In genomic region chr18:48134609-48135008, GRCh38 we compare ENCODE assay signal across 1 cellular context.
TF ChIP-seq lines count a peak whose summit lies in the region.

No MANE protein-coding gene starts in this region.

TF ChIP-seq in H1, 55 proteins besides CTCF, POLR2A, EP300 and RAD21 (continued from another document):
- TF ChIP-seq RFX5 (IDR thresholded peaks at IDR 0.05; ENCODE audit: borderline replicate concordance, low read depth, low read length) (no peak), NANOG (IDR thresholded peaks at IDR 0.05; ENCODE audit: insufficient read depth, low read depth, low read length, poor library complexity, severe bottlenecking) (no peak), ASH2L (IDR thresholded peaks at IDR 0.05; ENCODE audit: low read length) (no peak), POU5F1 (IDR thresholded peaks at IDR 0.05; ENCODE audit: low read depth, low read length) (no peak), HDAC6 (IDR thresholded peaks at IDR 0.05; ENCODE audit: low read depth, low read length) (no peak)
